Comparison of ENCODE assay signal across 1 cellular context in the genomic region with DNA sequence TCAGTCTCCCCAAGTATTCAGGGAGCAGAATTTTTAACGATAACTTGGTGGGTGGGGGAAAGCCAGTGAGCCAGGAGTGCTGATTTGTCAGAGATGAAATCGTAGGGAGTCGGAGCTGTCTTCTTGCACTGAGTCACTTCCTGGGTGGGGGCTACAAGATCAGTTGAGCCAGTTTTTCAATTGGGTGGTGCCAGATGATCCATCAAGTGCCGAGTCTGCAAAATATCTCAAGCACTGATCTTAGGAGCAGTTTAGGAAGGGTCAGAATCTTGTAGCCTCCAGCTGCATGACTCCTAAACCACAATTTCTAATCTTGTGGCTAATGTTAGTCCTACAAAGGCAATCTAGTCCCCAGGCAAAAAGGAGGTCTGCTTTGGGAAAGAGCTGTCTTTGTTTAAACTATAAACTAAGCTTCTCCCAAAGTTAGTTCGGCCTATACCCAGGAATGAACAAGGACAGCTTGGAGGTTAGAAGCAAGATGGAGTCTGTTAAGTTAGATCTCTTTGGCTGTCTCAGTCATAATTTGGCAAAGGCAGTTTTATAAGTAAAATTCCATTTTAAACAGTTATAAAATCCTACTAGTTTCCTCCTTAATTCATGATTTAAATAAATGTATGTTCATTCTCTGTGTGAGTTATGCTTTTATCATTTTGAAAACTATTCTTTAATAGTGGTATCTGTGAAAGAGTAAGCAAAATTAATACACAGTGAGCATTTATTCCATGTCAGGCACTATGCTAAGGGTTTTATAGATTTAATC.
A peak's percentile ranks its signal among the peaks of the same experiment; 100 is the strongest.
TF ChIP-seq lines count a peak whose summit lies in the region.

No MANE protein-coding gene starts in this region.

TF ChIP-seq in K562, 482 proteins besides CTCF, POLR2A, EP300 and RAD21 (continued from another document and continues in another):
- TF ChIP-seq, protein P1, sequence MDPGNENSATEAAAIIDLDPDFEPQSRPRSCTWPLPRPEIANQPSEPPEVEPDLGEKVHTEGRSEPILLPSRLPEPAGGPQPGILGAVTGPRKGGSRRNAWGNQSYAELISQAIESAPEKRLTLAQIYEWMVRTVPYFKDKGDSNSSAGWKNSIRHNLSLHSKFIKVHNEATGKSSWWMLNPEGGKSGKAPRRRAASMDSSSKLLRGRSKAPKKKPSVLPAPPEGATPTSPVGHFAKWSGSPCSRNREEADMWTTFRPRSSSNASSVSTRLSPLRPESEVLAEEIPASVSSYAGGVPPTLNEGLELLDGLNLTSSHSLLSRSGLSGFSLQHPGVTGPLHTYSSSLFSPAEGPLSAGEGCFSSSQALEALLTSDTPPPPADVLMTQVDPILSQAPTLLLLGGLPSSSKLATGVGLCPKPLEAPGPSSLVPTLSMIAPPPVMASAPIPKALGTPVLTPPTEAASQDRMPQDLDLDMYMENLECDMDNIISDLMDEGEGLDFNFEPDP (CRISPR knock-in tag; IDR thresholded peaks at IDR 0.05) = no peak
- TF ChIP-seq, protein P2, sequence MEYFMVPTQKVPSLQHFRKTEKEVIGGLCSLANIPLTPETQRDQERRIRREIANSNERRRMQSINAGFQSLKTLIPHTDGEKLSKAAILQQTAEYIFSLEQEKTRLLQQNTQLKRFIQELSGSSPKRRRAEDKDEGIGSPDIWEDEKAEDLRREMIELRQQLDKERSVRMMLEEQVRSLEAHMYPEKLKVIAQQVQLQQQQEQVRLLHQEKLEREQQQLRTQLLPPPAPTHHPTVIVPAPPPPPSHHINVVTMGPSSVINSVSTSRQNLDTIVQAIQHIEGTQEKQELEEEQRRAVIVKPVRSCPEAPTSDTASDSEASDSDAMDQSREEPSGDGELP (CRISPR knock-in tag; IDR thresholded peaks at IDR 0.05; ENCODE audit: borderline replicate concordance) = peak; percentile 80
- peak; percentile 94 for TF ChIP-seq MEIS2 (IDR thresholded peaks at IDR 0.05; ENCODE audit: partially characterized antibody)
- TF ChIP-seq MTA1 (IDR thresholded peaks at IDR 0.05; ENCODE audit: borderline replicate concordance) = peak; percentile 27; the same call in 1 of the 2 replicates
- TF ChIP-seq PHF21A (IDR thresholded peaks at IDR 0.05; ENCODE audit: borderline replicate concordance, low read depth) = no peak
- TF ChIP-seq, protein P3, sequence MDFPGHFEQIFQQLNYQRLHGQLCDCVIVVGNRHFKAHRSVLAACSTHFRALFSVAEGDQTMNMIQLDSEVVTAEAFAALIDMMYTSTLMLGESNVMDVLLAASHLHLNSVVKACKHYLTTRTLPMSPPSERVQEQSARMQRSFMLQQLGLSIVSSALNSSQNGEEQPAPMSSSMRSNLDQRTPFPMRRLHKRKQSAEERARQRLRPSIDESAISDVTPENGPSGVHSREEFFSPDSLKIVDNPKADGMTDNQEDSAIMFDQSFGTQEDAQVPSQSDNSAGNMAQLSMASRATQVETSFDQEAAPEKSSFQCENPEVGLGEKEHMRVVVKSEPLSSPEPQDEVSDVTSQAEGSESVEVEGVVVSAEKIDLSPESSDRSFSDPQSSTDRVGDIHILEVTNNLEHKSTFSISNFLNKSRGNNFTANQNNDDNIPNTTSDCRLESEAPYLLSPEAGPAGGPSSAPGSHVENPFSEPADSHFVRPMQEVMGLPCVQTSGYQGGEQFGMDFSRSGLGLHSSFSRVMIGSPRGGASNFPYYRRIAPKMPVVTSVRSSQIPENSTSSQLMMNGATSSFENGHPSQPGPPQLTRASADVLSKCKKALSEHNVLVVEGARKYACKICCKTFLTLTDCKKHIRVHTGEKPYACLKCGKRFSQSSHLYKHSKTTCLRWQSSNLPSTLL (IDR thresholded peaks at IDR 0.05) = peak; percentile 98
- TF ChIP-seq, protein P4, sequence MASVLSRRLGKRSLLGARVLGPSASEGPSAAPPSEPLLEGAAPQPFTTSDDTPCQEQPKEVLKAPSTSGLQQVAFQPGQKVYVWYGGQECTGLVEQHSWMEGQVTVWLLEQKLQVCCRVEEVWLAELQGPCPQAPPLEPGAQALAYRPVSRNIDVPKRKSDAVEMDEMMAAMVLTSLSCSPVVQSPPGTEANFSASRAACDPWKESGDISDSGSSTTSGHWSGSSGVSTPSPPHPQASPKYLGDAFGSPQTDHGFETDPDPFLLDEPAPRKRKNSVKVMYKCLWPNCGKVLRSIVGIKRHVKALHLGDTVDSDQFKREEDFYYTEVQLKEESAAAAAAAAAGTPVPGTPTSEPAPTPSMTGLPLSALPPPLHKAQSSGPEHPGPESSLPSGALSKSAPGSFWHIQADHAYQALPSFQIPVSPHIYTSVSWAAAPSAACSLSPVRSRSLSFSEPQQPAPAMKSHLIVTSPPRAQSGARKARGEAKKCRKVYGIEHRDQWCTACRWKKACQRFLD (CRISPR knock-in tag; IDR thresholded peaks at IDR 0.05) = peak; percentile 63
- TF ChIP-seq HDGF (IDR thresholded peaks at IDR 0.05) = no peak
- no peak for TF ChIP-seq DNMT1 (IDR thresholded peaks at IDR 0.05)
- TF ChIP-seq, protein P5, sequence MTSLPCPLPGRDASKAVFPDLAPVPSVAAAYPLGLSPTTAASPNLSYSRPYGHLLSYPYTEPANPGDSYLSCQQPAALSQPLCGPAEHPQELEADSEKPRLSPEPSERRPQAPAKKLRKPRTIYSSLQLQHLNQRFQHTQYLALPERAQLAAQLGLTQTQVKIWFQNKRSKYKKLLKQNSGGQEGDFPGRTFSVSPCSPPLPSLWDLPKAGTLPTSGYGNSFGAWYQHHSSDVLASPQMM (CRISPR knock-in tag; IDR thresholded peaks at IDR 0.05) = no peak
- TF ChIP-seq ZFP1 (CRISPR knock-in tag; IDR thresholded peaks at IDR 0.05) = no peak
- TF ChIP-seq ZFX (CRISPR knock-in tag; IDR thresholded peaks at IDR 0.05) = no peak
- TF ChIP-seq ZNF354B (CRISPR knock-in tag; IDR thresholded peaks at IDR 0.05) = no peak
- TF ChIP-seq ELF4 (CRISPR knock-in tag; IDR thresholded peaks at IDR 0.05) = no peak
- TF ChIP-seq, protein P6, sequence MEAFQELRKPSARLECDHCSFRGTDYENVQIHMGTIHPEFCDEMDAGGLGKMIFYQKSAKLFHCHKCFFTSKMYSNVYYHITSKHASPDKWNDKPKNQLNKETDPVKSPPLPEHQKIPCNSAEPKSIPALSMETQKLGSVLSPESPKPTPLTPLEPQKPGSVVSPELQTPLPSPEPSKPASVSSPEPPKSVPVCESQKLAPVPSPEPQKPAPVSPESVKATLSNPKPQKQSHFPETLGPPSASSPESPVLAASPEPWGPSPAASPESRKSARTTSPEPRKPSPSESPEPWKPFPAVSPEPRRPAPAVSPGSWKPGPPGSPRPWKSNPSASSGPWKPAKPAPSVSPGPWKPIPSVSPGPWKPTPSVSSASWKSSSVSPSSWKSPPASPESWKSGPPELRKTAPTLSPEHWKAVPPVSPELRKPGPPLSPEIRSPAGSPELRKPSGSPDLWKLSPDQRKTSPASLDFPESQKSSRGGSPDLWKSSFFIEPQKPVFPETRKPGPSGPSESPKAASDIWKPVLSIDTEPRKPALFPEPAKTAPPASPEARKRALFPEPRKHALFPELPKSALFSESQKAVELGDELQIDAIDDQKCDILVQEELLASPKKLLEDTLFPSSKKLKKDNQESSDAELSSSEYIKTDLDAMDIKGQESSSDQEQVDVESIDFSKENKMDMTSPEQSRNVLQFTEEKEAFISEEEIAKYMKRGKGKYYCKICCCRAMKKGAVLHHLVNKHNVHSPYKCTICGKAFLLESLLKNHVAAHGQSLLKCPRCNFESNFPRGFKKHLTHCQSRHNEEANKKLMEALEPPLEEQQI (IDR thresholded peaks at IDR 0.05) = no peak
- TF ChIP-seq, protein P7, sequence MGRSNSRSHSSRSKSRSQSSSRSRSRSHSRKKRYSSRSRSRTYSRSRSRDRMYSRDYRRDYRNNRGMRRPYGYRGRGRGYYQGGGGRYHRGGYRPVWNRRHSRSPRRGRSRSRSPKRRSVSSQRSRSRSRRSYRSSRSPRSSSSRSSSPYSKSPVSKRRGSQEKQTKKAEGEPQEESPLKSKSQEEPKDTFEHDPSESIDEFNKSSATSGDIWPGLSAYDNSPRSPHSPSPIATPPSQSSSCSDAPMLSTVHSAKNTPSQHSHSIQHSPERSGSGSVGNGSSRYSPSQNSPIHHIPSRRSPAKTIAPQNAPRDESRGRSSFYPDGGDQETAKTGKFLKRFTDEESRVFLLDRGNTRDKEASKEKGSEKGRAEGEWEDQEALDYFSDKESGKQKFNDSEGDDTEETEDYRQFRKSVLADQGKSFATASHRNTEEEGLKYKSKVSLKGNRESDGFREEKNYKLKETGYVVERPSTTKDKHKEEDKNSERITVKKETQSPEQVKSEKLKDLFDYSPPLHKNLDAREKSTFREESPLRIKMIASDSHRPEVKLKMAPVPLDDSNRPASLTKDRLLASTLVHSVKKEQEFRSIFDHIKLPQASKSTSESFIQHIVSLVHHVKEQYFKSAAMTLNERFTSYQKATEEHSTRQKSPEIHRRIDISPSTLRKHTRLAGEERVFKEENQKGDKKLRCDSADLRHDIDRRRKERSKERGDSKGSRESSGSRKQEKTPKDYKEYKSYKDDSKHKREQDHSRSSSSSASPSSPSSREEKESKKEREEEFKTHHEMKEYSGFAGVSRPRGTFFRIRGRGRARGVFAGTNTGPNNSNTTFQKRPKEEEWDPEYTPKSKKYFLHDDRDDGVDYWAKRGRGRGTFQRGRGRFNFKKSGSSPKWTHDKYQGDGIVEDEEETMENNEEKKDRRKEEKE (IDR thresholded peaks at IDR 0.05; ENCODE audit: borderline replicate concordance in 1 of 2, control insufficient read depth in 1 of 2, low read depth in 2 of 2, low read length in 1 of 2) = no peak
- no peak for TF ChIP-seq STAT5A (IDR thresholded peaks at IDR 0.05; ENCODE audit: borderline replicate concordance, low read length)
- TF ChIP-seq TBL1XR1 (IDR thresholded peaks at IDR 0.05; ENCODE audit: low read length in 2 of 2) = 0 out of 4 replicates have a peak, but pooled peaks of 1 of the 2 experiments have one; percentile 19
- no peak for TF ChIP-seq KLF10 (CRISPR knock-in tag; IDR thresholded peaks at IDR 0.05)
- no peak for TF ChIP-seq KLF1 (tag; IDR thresholded peaks at IDR 0.05)
- TF ChIP-seq HNRNPUL1 (IDR thresholded peaks at IDR 0.05; ENCODE audit: low read length) = no peak
- peak; percentile 74 for TF ChIP-seq MAFK (IDR thresholded peaks at IDR 0.05; ENCODE audit: low read length)
- no peak for TF ChIP-seq TSC22D4 (tag; IDR thresholded peaks at IDR 0.05)
- TF ChIP-seq NUFIP1 (IDR thresholded peaks at IDR 0.05; ENCODE audit: partially characterized antibody) = no peak
- no peak for TF ChIP-seq ELF2 (CRISPR knock-in tag; IDR thresholded peaks at IDR 0.05)
- TF ChIP-seq RFX1 (IDR thresholded peaks at IDR 0.05) = no peak
- peak; percentile 45; the same call in 1 of the 2 replicates for TF ChIP-seq MYBL2 (IDR thresholded peaks at IDR 0.05; ENCODE audit: low read depth)
- TF ChIP-seq MYBL2 (CRISPR knock-in tag; IDR thresholded peaks at IDR 0.05; ENCODE audit: borderline replicate concordance) = no peak
- TF ChIP-seq ZBTB7A (IDR thresholded peaks at IDR 0.05; ENCODE audit: borderline replicate concordance, control insufficient read depth, low read depth, low read length) = no peak; the same call in 1 of the 2 replicates
- TF ChIP-seq ZNF263 (CRISPR knock-in tag; IDR thresholded peaks at IDR 0.05; ENCODE audit: borderline replicate concordance) = no peak
- no peak for TF ChIP-seq ZNF551 (CRISPR knock-in tag; IDR thresholded peaks at IDR 0.05)
- peak; percentile 26; the same call in 1 of the 2 replicates for TF ChIP-seq ZKSCAN3 (CRISPR knock-in tag; IDR thresholded peaks at IDR 0.05)
- no peak for TF ChIP-seq DACH1 (IDR thresholded peaks at IDR 0.05; ENCODE audit: partially characterized antibody)
- TF ChIP-seq MCM3 (IDR thresholded peaks at IDR 0.05) = no peak
- TF ChIP-seq, protein P8, sequence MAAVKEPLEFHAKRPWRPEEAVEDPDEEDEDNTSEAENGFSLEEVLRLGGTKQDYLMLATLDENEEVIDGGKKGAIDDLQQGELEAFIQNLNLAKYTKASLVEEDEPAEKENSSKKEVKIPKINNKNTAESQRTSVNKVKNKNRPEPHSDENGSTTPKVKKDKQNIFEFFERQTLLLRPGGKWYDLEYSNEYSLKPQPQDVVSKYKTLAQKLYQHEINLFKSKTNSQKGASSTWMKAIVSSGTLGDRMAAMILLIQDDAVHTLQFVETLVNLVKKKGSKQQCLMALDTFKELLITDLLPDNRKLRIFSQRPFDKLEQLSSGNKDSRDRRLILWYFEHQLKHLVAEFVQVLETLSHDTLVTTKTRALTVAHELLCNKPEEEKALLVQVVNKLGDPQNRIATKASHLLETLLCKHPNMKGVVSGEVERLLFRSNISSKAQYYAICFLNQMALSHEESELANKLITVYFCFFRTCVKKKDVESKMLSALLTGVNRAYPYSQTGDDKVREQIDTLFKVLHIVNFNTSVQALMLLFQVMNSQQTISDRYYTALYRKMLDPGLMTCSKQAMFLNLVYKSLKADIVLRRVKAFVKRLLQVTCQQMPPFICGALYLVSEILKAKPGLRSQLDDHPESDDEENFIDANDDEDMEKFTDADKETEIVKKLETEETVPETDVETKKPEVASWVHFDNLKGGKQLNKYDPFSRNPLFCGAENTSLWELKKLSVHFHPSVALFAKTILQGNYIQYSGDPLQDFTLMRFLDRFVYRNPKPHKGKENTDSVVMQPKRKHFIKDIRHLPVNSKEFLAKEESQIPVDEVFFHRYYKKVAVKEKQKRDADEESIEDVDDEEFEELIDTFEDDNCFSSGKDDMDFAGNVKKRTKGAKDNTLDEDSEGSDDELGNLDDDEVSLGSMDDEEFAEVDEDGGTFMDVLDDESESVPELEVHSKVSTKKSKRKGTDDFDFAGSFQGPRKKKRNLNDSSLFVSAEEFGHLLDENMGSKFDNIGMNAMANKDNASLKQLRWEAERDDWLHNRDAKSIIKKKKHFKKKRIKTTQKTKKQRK (IDR thresholded peaks at IDR 0.05; ENCODE audit: borderline replicate concordance, low read depth, low read length) = no peak
- no peak for TF ChIP-seq ZNF324 (CRISPR knock-in tag; IDR thresholded peaks at IDR 0.05)
- TF ChIP-seq ZNF124 (CRISPR knock-in tag; IDR thresholded peaks at IDR 0.05) = no peak
- TF ChIP-seq, protein P9, sequence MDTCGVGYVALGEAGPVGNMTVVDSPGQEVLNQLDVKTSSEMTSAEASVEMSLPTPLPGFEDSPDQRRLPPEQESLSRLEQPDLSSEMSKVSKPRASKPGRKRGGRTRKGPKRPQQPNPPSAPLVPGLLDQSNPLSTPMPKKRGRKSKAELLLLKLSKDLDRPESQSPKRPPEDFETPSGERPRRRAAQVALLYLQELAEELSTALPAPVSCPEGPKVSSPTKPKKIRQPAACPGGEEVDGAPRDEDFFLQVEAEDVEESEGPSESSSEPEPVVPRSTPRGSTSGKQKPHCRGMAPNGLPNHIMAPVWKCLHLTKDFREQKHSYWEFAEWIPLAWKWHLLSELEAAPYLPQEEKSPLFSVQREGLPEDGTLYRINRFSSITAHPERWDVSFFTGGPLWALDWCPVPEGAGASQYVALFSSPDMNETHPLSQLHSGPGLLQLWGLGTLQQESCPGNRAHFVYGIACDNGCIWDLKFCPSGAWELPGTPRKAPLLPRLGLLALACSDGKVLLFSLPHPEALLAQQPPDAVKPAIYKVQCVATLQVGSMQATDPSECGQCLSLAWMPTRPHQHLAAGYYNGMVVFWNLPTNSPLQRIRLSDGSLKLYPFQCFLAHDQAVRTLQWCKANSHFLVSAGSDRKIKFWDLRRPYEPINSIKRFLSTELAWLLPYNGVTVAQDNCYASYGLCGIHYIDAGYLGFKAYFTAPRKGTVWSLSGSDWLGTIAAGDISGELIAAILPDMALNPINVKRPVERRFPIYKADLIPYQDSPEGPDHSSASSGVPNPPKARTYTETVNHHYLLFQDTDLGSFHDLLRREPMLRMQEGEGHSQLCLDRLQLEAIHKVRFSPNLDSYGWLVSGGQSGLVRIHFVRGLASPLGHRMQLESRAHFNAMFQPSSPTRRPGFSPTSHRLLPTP (IDR thresholded peaks at IDR 0.05; ENCODE audit: borderline replicate concordance, extremely low read depth, insufficient read length) = no peak
- TF ChIP-seq KAT8 (IDR thresholded peaks at IDR 0.05; ENCODE audit: low read depth) = no peak
- TF ChIP-seq MCM5 (IDR thresholded peaks at IDR 0.05; ENCODE audit: low read depth) = no peak
- peak; percentile 88 for TF ChIP-seq CBFA2T3 (IDR thresholded peaks at IDR 0.05)
- TF ChIP-seq, protein P10, sequence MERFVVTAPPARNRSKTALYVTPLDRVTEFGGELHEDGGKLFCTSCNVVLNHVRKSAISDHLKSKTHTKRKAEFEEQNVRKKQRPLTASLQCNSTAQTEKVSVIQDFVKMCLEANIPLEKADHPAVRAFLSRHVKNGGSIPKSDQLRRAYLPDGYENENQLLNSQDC (CRISPR knock-in tag; IDR thresholded peaks at IDR 0.05) = no peak
- TF ChIP-seq ZNF668 (CRISPR knock-in tag; IDR thresholded peaks at IDR 0.05) = 0 out of 2 replicates have a peak, but pooled peaks have one; percentile 54
